29 cellular contexts compared by ENCODE assay signal in the genomic region with DNA sequence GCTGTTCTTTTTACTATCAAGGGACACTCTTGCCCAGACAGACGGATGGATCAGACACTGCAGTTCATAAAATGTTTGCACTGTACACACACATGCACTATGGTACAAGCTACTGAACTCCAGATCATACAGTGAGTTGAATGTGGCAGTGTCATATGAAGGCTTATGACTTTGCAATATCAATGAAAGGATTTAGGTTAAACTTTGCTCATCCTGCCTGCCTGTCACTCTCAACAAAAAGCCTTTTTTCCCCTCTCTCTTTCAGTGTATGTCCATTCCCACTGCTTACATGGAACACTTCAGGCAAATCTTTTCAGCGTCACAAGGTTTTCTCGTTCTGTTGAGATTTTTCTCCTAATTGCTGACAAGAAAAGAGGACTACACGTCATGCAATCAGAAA.
"Had no signal": no experiment of that assay in that cellular context is flagged by ENCODE, and none has a peak within 500 bp of the region (broad histone marks: within the 10 kb centered on the region; RNA-seq: fewer than 3 reads in every experiment).

No MANE protein-coding gene starts in this region.

- H3K27ac ChIP-seq: ascending aorta, cardiac muscle cell, VCaP had no signal

- H3K36me3 ChIP-seq: ascending aorta, cardiac muscle cell had no signal

- H3K4me1 ChIP-seq: ascending aorta had no signal

- FAIRE-seq: bronchial epithelial cell, TTC549 had no signal

- DNase-seq: activated B cell treated with CpG ODN at 0.5 μM for 24 hours; activated CD4-positive, alpha-beta memory T cell treated with anti-CD3 and anti-CD28 coated beads, Interleukin-2, amount 10 ng/mL, durations not matched to agents 7 days and 5 days; activated CD4-positive, alpha-beta T cell treated with anti-CD3 and anti-CD28 coated beads for 4 hours; activated CD4-positive, alpha-beta T cell treated with anti-CD3 and anti-CD28 coated beads, Interleukin-2, amount 10 ng/mL, durations not matched to agents 24 days and 14 days; activated CD4-positive, alpha-beta T cell treated with anti-CD3 and anti-CD28 coated beads, Interleukin-2, amount 50 U/mL, for 1 hour; activated CD4-positive, alpha-beta T cell treated with anti-CD3 and anti-CD28 coated beads, Interleukin-2, amount 50 U/mL, for 48 hours; activated CD4-positive, CD25-positive, alpha-beta regulatory T cell treated with anti-CD3 and anti-CD28 coated beads, Interleukin-2, amount 50 U/mL, for 72 hours; activated CD8-positive, alpha-beta memory T cell treated with anti-CD3 and anti-CD28 coated beads for 24 hours; activated CD8-positive, alpha-beta memory T cell treated with anti-CD3 and anti-CD28 coated beads, Interleukin-2, amount 10 ng/mL, durations not matched to agents 7 days and 5 days; activated CD8-positive, alpha-beta memory T cell treated with anti-CD3 and anti-CD28 coated beads, Interleukin-2, amount 50 U/mL, for 48 hours; activated CD8-positive, alpha-beta T cell treated with anti-CD3 and anti-CD28 coated beads, Interleukin-2, amount 10 ng/mL, durations not matched to agents 7 days and 5 days; activated effector memory CD4-positive, alpha-beta T cell treated with Interleukin-2 at 50 U/mL for 16 hours; activated gamma-delta T cell; activated naive CD4-positive, alpha-beta T cell treated with anti-CD3 and anti-CD28 coated beads, Interleukin-2, amount 10 ng/mL, durations not matched to agents 7 days and 5 days; activated naive CD4-positive, alpha-beta T cell treated with Interleukin-2 at 50 U/mL for 16 hours; activated naive CD8-positive, alpha-beta T cell treated with anti-CD3 and anti-CD28 coated beads, Interleukin-2, amount 10 ng/mL, durations not matched to agents 7 days and 5 days; activated naive CD8-positive, alpha-beta T cell treated with anti-CD3 and anti-CD28 coated beads, Interleukin-2, amount 50 U/mL, for 24 hours; activated T-cell treated with anti-CD3 and anti-CD28 coated beads, Interleukin-2, amount 50 U/mL, for 24 hours; activated T-cell treated with anti-CD3 and anti-CD28 coated beads, Interleukin-2, amount 50 U/mL, for 48 hours; amygdala; anterior cingulate cortex; caudate nucleus; cerebellar nuclear complex; T-helper 17 cell had no signal

- H3K4me3 ChIP-seq: ascending aorta, cardiac muscle cell had no signal

- H3K9me3 ChIP-seq: ascending aorta had no signal

- H3K27me3 ChIP-seq: ascending aorta had no signal

- ATAC-seq: activated CD8-positive, alpha-beta memory T cell treated with anti-CD3 and anti-CD28 coated beads, Interleukin-2, amount 10 ng/mL, durations not matched to agents 7 days and 5 days; activated CD8-positive, alpha-beta T cell treated with anti-CD3 and anti-CD28 coated beads, Interleukin-2, amount 10 ng/mL, durations not matched to agents 7 days and 5 days; activated naive CD8-positive, alpha-beta T cell treated with anti-CD3 and anti-CD28 coated beads, Interleukin-2, amount 50 U/mL, for 24 hours; T-helper 17 cell had no signal
